In the genomic region with DNA sequence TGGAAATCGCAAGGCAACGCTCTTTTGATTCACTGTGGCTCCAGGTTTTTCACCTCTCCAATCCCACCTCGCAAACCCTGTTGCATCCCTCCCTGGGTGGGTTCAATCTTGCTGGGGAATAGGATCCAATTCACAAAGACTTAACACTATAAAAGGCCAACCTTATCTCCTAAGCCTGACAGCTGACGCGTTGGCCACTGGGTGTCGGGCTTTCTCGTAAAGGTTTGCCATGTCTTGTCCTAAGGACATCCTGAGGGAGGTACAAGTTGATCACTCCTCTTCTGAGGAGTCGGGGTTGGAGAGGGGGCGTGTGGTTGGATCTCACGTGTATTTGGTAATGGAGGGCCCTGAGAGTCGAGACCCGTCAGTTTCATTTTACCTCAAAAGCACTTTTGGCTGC, we compare ENCODE assay signal across 22 cellular contexts.
DNase-seq lines count a peak whose midpoint lies in the region; TF ChIP-seq lines count a peak whose summit lies in the region.
"Had no signal": no experiment of that assay in that cellular context is flagged by ENCODE, and none has a peak within 500 bp of the region (broad histone marks: within the 10 kb centered on the region; RNA-seq: fewer than 3 reads in every experiment).

No MANE protein-coding gene starts in this region.

- H3K27me3 Mint-ChIP-seq in HFFc6 (ENCODE audit: insufficient read depth) = no peaks in the 10 kb centered on the region

- peaks cover 7% of the 10 kb centered on the region for H3K36me3 Mint-ChIP-seq in HFFc6 (ENCODE audit: low read depth)

- no peaks in the 10 kb centered on the region for H3K4me1 Mint-ChIP-seq in HFFc6 (ENCODE audit: low read depth)

- H3K27ac Mint-ChIP-seq in HFFc6 = no peak overlapping the region
- H3K27ac Mint-ChIP-seq: activated CD4-positive, alpha-beta T cell treated with anti-CD3 and anti-CD28 coated beads, Interleukin-2, amount 10 ng/mL, durations not matched to agents 7 days and 5 days; activated naive CD4-positive, alpha-beta T cell treated with anti-CD3 and anti-CD28 coated beads for 36 hours; activated T-cell treated with anti-CD3 and anti-CD28 coated beads, Interleukin-2, amount 50 U/mL, for 72 hours; effector memory CD8-positive, alpha-beta T cell; nephron progenitor cell had no signal

- DNase-seq in COLO829 (ENCODE audit: low spot score) = peak; percentile 30
- DNase-seq in HFFc6 = no peak
- peak; percentile 31 for DNase-seq in RPMI8226
- DNase-seq in iPS-NIHi7 (ENCODE audit: extremely low spot score) = peak; percentile 33
- no peak for DNase-seq in NCI-H2227 (lab: John Stamatoyannopoulos, UW; ENCODE audit: unreplicated experiment)
- no peak for DNase-seq in activated gamma-delta T cell (lab: John Stamatoyannopoulos, UW)
- DNase-seq in activated CD4-positive, alpha-beta T cell treated with anti-CD3 and anti-CD28 coated beads for 48 hours = no peak
- DNase-seq: activated CD4-positive, alpha-beta T cell treated with anti-CD3 and anti-CD28 coated beads, Interleukin-2, amount 10 ng/mL, durations not matched to agents 7 days and 5 days; activated naive CD4-positive, alpha-beta T cell treated with anti-CD3 and anti-CD28 coated beads for 36 hours; activated T-cell treated with anti-CD3 and anti-CD28 coated beads, Interleukin-2, amount 50 U/mL, for 72 hours; C1 segment of cervical spinal cord; effector memory CD8-positive, alpha-beta T cell; gastrocnemius medialis; hypothalamus; islet precursor cell; NCI-H2029; NCI-H226; nephron progenitor cell; right cardiac atrium; stimulated activated naive CD4-positive, alpha-beta T cell treated with Interleukin-2 at 50 U/mL for 16 hours; T-helper 2 cell; testis had no signal

- H3K4me3 Mint-ChIP-seq in HFFc6 = no peak overlapping the region
- H3K4me3 Mint-ChIP-seq: activated CD4-positive, alpha-beta T cell treated with anti-CD3 and anti-CD28 coated beads, Interleukin-2, amount 10 ng/mL, durations not matched to agents 7 days and 5 days; activated naive CD4-positive, alpha-beta T cell treated with anti-CD3 and anti-CD28 coated beads for 36 hours; activated T-cell treated with anti-CD3 and anti-CD28 coated beads, Interleukin-2, amount 50 U/mL, for 72 hours; effector memory CD8-positive, alpha-beta T cell; nephron progenitor cell had no signal

- peaks cover 43% of the 10 kb centered on the region for H3K9me3 Mint-ChIP-seq in HFFc6
- H3K9me3 Mint-ChIP-seq: activated naive CD4-positive, alpha-beta T cell treated with anti-CD3 and anti-CD28 coated beads for 36 hours had no signal

- TF ChIP-seq CTCF in HFFc6 (IDR thresholded peaks at IDR 0.05) = peak; percentile 10; the same call in 1 of the 2 replicates

Comparison
In these comparisons a context has a peak if more than half of its experiments do, and no peak if none do; other contexts are left out.
1. DNase-seq: peak in COLO829 (single experiment), RPMI8226 (single experiment) and iPS-NIHi7 (single experiment); none in HFFc6 (single experiment), NCI-H2227 (single experiment), activated gamma-delta T cell (single experiment) and activated CD4-positive, alpha-beta T cell treated with anti-CD3 and anti-CD28 coated beads for 48 hours (single experiment).